8 cellular contexts compared by ENCODE assay signal in the genomic region with DNA sequence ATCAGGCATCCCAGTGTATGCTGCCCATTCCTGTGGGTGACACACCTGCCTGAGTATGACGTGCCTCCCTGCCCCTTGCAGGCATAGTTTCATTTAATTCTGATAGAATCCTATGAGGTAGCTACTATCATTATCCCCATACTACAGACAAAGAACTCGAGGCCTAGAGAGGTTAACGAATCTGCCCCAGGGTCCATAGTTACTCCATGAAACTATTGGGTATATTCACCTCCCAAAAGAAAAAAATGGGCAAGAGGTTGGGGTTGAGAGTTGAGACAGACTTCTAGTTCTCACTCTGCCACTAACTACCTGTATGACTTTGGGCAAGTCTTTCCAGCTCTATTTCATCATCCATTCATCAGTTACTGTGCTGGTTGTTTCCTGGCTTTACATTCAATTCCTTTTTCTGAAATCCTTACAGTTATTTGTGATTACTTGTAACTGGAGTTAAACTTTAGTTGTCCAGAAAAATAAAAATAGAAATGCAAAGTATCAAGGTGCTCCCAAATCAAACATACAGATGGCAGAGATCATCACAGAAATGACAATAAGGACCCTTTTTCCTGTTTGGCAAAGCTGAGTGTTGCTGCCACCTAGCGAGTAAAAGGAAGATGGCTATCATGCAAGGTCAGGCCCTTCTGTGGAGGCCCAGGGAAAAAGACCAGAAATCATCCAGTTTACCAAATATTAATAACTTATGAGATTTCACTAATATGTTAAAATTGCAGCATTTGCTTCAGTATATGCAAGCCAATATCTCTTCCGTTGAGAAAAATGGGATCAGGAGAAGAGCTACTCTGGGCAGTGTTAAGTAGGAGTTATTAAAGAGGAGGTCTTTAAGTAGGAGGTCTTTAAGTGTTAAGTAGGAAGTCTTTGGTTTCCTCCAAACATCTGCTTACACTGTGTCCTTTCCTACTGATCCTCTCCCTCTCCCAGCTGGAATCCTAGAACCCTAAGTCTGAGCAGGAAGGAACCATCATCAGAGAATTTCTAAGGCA. TPM values are rescaled to one million over a fixed set of nuclear protein-coding genes. Genes with fewer than 3 reads are reported as not detected.
A peak's percentile ranks its signal among the peaks of the same experiment; 100 is the strongest.
DNase-seq lines count a peak whose midpoint lies in the region; ATAC-seq and TF ChIP-seq lines count a peak whose summit lies in the region.

No MANE protein-coding gene starts in this region.

- H3K27ac ChIP-seq in RWPE2 (ENCODE audit: poor library complexity, severe bottlenecking) (no peak overlapping the region), hepatocyte (no peak overlapping the region)

- ATAC-seq in GM18508 (IDR thresholded peaks at IDR 0.05; ENCODE audit: insufficient read depth, unreplicated experiment) (peak; percentile 51), HG03432 (IDR thresholded peaks at IDR 0.05; ENCODE audit: unreplicated experiment) (peak; percentile 83), RWPE2 (ENCODE audit: low read depth) (peak; percentile 57; the same call in 2 of the 3 replicates)

- WGBS in hepatocyte (ENCODE audit: low lambda C conversion rate, missing lambda C conversion rate): 48% methylated on average over 5 of the region's 5 CpGs

- H4K20me1 ChIP-seq in hepatocyte (ENCODE audit: insufficient read depth, poor library complexity, severe bottlenecking): no peaks in the 10 kb centered on the region

- H2AFZ ChIP-seq in hepatocyte: no peak overlapping the region

- no peaks in the 10 kb centered on the region for H3K9me3 ChIP-seq in RWPE2 (ENCODE audit: severe bottlenecking)
- H3K9me3 ChIP-seq in hepatocyte (ENCODE audit: low read depth): no peaks in the 10 kb centered on the region

- H3K4me3 ChIP-seq in RWPE2 (ENCODE audit: severe bottlenecking) (no peak overlapping the region), hepatocyte (no peak overlapping the region)

- H3K9me2 ChIP-seq in hepatocyte (replicated peaks; ENCODE audit: insufficient read depth): no peaks in the 10 kb centered on the region

- H3K27me3 ChIP-seq in RWPE2 (ENCODE audit: insufficient read depth, poor library complexity, severe bottlenecking) (no peaks in the 10 kb centered on the region), hepatocyte (no peaks in the 10 kb centered on the region)

- H3K4me1 ChIP-seq in RWPE2 (ENCODE audit: insufficient read depth, poor library complexity, severe bottlenecking): peaks cover 2% of the 10 kb centered on the region
- H3K4me1 ChIP-seq in hepatocyte (ENCODE audit: insufficient read depth): no peaks in the 10 kb centered on the region

- DNase-seq in AG08395 (ENCODE audit: low spot score) (peak; percentile 40), RWPE2 (ENCODE audit: low spot score) (no peak), hepatocyte (ENCODE audit: low spot score) (peak; percentile 44), NCI-H128 (lab: John Stamatoyannopoulos, UW; ENCODE audit: unreplicated experiment) (no peak)
- DNase-seq in activated naive CD4-positive, alpha-beta T cell treated with anti-CD3 and anti-CD28 coated beads, Interleukin-2, amount 50 U/mL, for 16 hours: peak; percentile 41
- peak; percentile 6 to 34 for DNase-seq in stimulated activated CD4-positive, alpha-beta T cell treated with anti-CD3 and anti-CD28 coated beads, Interleukin-1b, Interleukin-23, amount 100 ng/mL, for 4 hours (ENCODE audit: low read depth in 2 of 2)

- H3K79me2 ChIP-seq in hepatocyte: no peaks in the 10 kb centered on the region

- TF ChIP-seq CTCF in RWPE2 (IDR thresholded peaks at IDR 0.05; ENCODE audit: poor library complexity, severe bottlenecking) (peak; percentile 79), hepatocyte (IDR thresholded peaks at IDR 0.05; ENCODE audit: poor library complexity) (peak; percentile 70)

- no peak overlapping the region for H3K4me2 ChIP-seq in hepatocyte

- H3K36me3 ChIP-seq in RWPE2 (ENCODE audit: low read depth): no peaks in the 10 kb centered on the region
- H3K36me3 ChIP-seq in hepatocyte (replicated peaks; ENCODE audit: insufficient read depth, low read depth): no peaks in the 10 kb centered on the region

RNA-seq across cellular contexts. Expression of a gene that starts 17.1 kb away (rescaled TPM):
- 3.9 and 6.9 TPM in 2 replicates for total RNA-seq in hepatocyte
- polyA plus RNA-seq in hepatocyte: 6.1 and 6.8 TPM in 2 replicates

RNA-seq across cellular contexts. Expression of a gene that starts 32.4 kb away (rescaled TPM):
- 0.08 and 0.27 TPM in 2 replicates for total RNA-seq in hepatocyte
- not detected in 2 replicates for polyA plus RNA-seq in hepatocyte

Comparison
In these comparisons a context has a peak if more than half of its experiments do, and no peak if none do; other contexts are left out.
1. DNase-seq: peak in AG08395 (single experiment), activated naive CD4-positive, alpha-beta T cell treated with anti-CD3 and anti-CD28 coated beads, Interleukin-2, amount 50 U/mL, for 16 hours (single experiment), hepatocyte (single experiment) and stimulated activated CD4-positive, alpha-beta T cell treated with anti-CD3 and anti-CD28 coated beads, Interleukin-1b, Interleukin-23, amount 100 ng/mL, for 4 hours (2 of 2); none in RWPE2 (single experiment) and NCI-H128 (single experiment).
2. Peak in every context shown above with its lines, with median percentiles within 50 percentile points of each other: ATAC-seq.